1 cellular context compared by ENCODE assay signal in genomic region chr11:61275191-61275590, GRCh38.
TF ChIP-seq lines count a peak whose summit lies in the region.

No MANE protein-coding gene starts in this region.

TF ChIP-seq in GM12878, 131 proteins besides CTCF, POLR2A, EP300 and RAD21:
- TF ChIP-seq, protein P1, sequence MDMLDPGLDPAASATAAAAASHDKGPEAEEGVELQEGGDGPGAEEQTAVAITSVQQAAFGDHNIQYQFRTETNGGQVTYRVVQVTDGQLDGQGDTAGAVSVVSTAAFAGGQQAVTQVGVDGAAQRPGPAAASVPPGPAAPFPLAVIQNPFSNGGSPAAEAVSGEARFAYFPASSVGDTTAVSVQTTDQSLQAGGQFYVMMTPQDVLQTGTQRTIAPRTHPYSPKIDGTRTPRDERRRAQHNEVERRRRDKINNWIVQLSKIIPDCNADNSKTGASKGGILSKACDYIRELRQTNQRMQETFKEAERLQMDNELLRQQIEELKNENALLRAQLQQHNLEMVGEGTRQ (IDR thresholded peaks at IDR 0.05; ENCODE audit: borderline replicate concordance, low read depth, low read length) = no peak
- TF ChIP-seq GABPA (IDR thresholded peaks at IDR 0.05; ENCODE audit: low read depth) = no peak
- no peak for TF ChIP-seq BACH1 (IDR thresholded peaks at IDR 0.05; ENCODE audit: borderline replicate concordance)
- no peak for TF ChIP-seq SMARCA5 (IDR thresholded peaks at IDR 0.05)
- no peak for TF ChIP-seq SMC3 (IDR thresholded peaks at IDR 0.05; ENCODE audit: borderline replicate concordance, low read length)
- no peak for TF ChIP-seq HDAC2 (IDR thresholded peaks at IDR 0.05)
- no peak for TF ChIP-seq FOS (IDR thresholded peaks at IDR 0.05; ENCODE audit: borderline replicate concordance, extremely low read depth, insufficient read length)
- no peak for TF ChIP-seq YBX1 (IDR thresholded peaks at IDR 0.05)
- TF ChIP-seq, protein P2, sequence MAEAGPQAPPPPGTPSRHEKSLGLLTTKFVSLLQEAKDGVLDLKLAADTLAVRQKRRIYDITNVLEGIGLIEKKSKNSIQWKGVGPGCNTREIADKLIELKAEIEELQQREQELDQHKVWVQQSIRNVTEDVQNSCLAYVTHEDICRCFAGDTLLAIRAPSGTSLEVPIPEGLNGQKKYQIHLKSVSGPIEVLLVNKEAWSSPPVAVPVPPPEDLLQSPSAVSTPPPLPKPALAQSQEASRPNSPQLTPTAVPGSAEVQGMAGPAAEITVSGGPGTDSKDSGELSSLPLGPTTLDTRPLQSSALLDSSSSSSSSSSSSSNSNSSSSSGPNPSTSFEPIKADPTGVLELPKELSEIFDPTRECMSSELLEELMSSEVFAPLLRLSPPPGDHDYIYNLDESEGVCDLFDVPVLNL (IDR thresholded peaks at IDR 0.05; ENCODE audit: low read depth, low read length) = no peak
- no peak for TF ChIP-seq JUND (IDR thresholded peaks at IDR 0.05; ENCODE audit: low read depth, low read length)
- no peak for TF ChIP-seq NRF1 (conservative IDR thresholded peaks at IDR 0.05; ENCODE audit: low read depth, low read length)
- TF ChIP-seq NKRF (conservative IDR thresholded peaks at IDR 0.05) = no peak
- TF ChIP-seq TCF3 (IDR thresholded peaks at IDR 0.05; ENCODE audit: borderline replicate concordance, insufficient read depth, low read depth, low read length) = no peak
- TF ChIP-seq CUX1 (IDR thresholded peaks at IDR 0.05; ENCODE audit: insufficient replicate concordance, low read depth, low read length) = no peak
- TF ChIP-seq ETV6 (conservative IDR thresholded peaks at IDR 0.05 in 1 of 2, IDR thresholded peaks at IDR 0.05 in 1 of 2; ENCODE audit: borderline replicate concordance in 1 of 2, low read depth in 1 of 2) = no peak
